16 cellular contexts compared by ENCODE assay signal in the genomic region with DNA sequence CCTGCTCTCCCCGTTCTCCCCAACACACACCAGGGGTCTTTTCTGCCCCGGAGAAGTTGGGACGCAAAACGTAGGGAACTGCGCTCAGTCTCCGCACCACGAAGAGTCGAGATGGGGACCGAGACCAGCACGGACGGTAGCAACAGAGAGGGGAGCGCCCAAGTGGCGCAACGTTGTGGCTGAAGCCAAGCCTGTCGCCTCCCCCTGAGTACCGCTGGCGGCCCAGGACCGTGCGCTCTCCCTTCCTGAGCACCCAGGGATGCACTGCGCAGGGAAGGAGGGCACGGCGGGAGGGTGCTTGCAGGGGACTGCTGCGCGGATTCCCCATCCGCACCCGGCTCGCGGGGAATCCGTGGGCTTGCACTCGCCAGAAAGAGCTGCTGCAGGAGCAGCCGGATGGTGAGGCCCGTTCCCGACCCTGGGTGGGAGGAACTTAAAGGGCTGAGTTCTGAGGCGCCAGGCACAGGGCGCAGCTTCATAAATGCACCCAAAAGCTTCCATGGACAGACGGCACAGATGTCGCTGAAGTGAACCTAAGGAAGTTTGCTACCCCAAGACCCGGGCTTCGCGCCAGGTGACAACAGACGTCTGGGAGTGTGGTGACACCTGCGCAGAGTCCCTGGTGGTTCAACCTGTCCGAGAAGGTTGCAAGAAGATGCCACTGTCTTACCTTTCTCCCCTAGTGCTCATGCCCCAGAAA.
A peak's percentile ranks its signal among the peaks of the same experiment; 100 is the strongest.
DNase-seq lines count a peak whose midpoint lies in the region; ATAC-seq, FAIRE-seq and TF ChIP-seq lines count a peak whose summit lies in the region.
"Had no signal": no experiment of that assay in that cellular context is flagged by ENCODE, and none has a peak within 500 bp of the region (broad histone marks: within the 10 kb centered on the region; RNA-seq: fewer than 3 reads in every experiment).

No MANE protein-coding gene starts in this region.

- peaks cover 0 to 29% of the 10 kb centered on the region in 2 donors for H3K4me1 ChIP-seq in right atrium auricular region
- H3K4me1 ChIP-seq in pancreas = peaks cover 0 to 3% (median 0%) of the 10 kb centered on the region in 3 donors

- TF ChIP-seq CTCF in AG10803 (conservative IDR thresholded peaks at IDR 0.05; ENCODE audit: low read length) (no peak), astrocyte of the cerebellum (IDR thresholded peaks at IDR 0.05; ENCODE audit: low read depth, low read length, missing control alignments) (no peak), right atrium auricular region (IDR thresholded peaks at IDR 0.05) (no peak), pancreas (IDR thresholded peaks at IDR 0.05) (no peak)

- FAIRE-seq in pancreas (lab: Jason Lieb, UNC) = no peak
- FAIRE-seq: endometrium, GM19239, RCC 7860 had no signal

- no peaks in the 10 kb centered on the region for H3K36me3 ChIP-seq in right atrium auricular region
- H3K36me3 ChIP-seq in pancreas = no peaks in the 10 kb centered on the region

- H3K9me3 ChIP-seq in right atrium auricular region (no peaks in the 10 kb centered on the region), pancreas (no peaks in the 10 kb centered on the region)

- in situ Hi-C loops in astrocyte of the cerebellum (cut with HindIII; ENCODE audit: low sequenced_read_pairs) = no loop called here

- ATAC-seq in pancreas (peak in 3 of 4 donors; percentile 40 to 49 (median 40)), HG03354 (IDR thresholded peaks at IDR 0.05; ENCODE audit: poor library complexity, severe bottlenecking, unreplicated experiment) (no peak)
- ATAC-seq: stimulated activated memory B cell treated with anti-CD40 and anti-IgM and Interleukin-4, amounts not matched to agents 10 μg/mL and 1 μg/mL and 100 μg/mL, for 72 hours had no signal

- peak overlapping the region; percentile 16 to 19 for H3K27ac ChIP-seq in right atrium auricular region
- peak overlapping the region in 1 of 4 donors; percentile 22 for H3K27ac ChIP-seq in pancreas

- H3K27me3 ChIP-seq in right atrium auricular region = peaks cover 0 to 7% of the 10 kb centered on the region in 2 donors
- H3K27me3 ChIP-seq in pancreas = peaks cover 0 to 6% (median 0%) of the 10 kb centered on the region in 4 donors

- H3K4me3 ChIP-seq in AG10803 (ENCODE audit: low read length) = peak overlapping the region; percentile 64
- peak overlapping the region; percentile 51 for H3K4me3 ChIP-seq in astrocyte of the cerebellum (ENCODE audit: low read depth, low read length)
- H3K4me3 ChIP-seq in right atrium auricular region = peak overlapping the region; percentile 42 to 46
- H3K4me3 ChIP-seq in pancreas = peak overlapping the region in 2 of 4 donors; percentile 10 to 37

- no peak for DNase-seq in AG10803 (ENCODE audit: low read depth)
- no peak for DNase-seq in astrocyte of the cerebellum (ENCODE audit: low read depth)
- DNase-seq in right atrium auricular region (ENCODE audit: low spot score) = no peak
- no peak for DNase-seq in pancreas
- no peak for DNase-seq in NK-92 treated with Interleukin-12 subunit alpha and Interleukin-12 subunit beta, amount 100 ng/mL, for 24 hours (lab: John Stamatoyannopoulos, UW)
- DNase-seq in activated T-cell treated with anti-CD3 and anti-CD28 coated beads, Interleukin-2, amount 50 U/mL, for 48 hours = no peak
- no peak for DNase-seq in GF-D8 (lab: John Stamatoyannopoulos, UW)
- DNase-seq: activated B cell treated with CpG ODN at 0.5 μM for 24 hours; activated gamma-delta T cell; NCI-H2081 treated with DMSO at 0.1 percent for 48 hours; stimulated activated CD4-positive, alpha-beta T cell treated with anti-CD3 and anti-CD28 coated beads, Interleukin-12 subunit alpha, Interleukin-12 subunit beta, amount 100 ng/mL, for 4 hours had no signal

- intact Hi-C loops in pancreas (cut with DNase I) = no loop called here

- WGBS in pancreas, 2 donors = 3 to 4% methylated on average over 39 to 43 of the region's 43 CpGs
